Comparison of ENCODE assay signal across 32 cellular contexts in genomic region chr9:130114741-130115140, GRCh38. TPM values are rescaled to one million over a fixed set of nuclear protein-coding genes. Genes with fewer than 3 reads are reported as not detected.
DNase-seq lines count a peak whose midpoint lies in the region; ATAC-seq, FAIRE-seq and TF ChIP-seq lines count a peak whose summit lies in the region.
"Had no signal": no experiment of that assay in that cellular context is flagged by ENCODE, and none has a peak within 500 bp of the region (broad histone marks: within the 10 kb centered on the region; RNA-seq: fewer than 3 reads in every experiment).

No MANE protein-coding gene starts in this region.

- H3K9me3 ChIP-seq in astrocyte (ENCODE audit: insufficient read depth, low read depth, low read length) (no peaks in the 10 kb centered on the region), sigmoid colon (no peaks in the 10 kb centered on the region)
- H3K9me3 ChIP-seq: adrenal gland, BE2C, heart left ventricle, SK-N-SH, tibial nerve had no signal

- H3K4me3 ChIP-seq in astrocyte (ENCODE audit: insufficient read depth, low read depth, low read length), result no peak overlapping the region
- no peak overlapping the region for H3K4me3 ChIP-seq in sigmoid colon
- H3K4me3 ChIP-seq: adrenal gland, GM12878, heart left ventricle, tibial nerve had no signal

- H3K27me3 Mint-ChIP-seq in HFFc6 (ENCODE audit: insufficient read depth) (peaks cover 2% of the 10 kb centered on the region; the same call in 1 of the 2 replicates), astrocyte (ENCODE audit: low read depth, unreplicated experiment) (no peaks in the 10 kb centered on the region)
- H3K27me3 Mint-ChIP-seq: naive B cell had no signal

- H3K27ac ChIP-seq in astrocyte (ENCODE audit: low read depth, low read length), result no peak overlapping the region
- H3K27ac ChIP-seq in sigmoid colon, result peak overlapping the region; percentile 51 to 90 (median 89)
- H3K27ac ChIP-seq: adrenal gland, tibial nerve had no signal

- H4K20me1 ChIP-seq in astrocyte (ENCODE audit: insufficient read depth, low read length), result no peaks in the 10 kb centered on the region

- TF ChIP-seq EP300 in sigmoid colon (IDR thresholded peaks at IDR 0.05), result peak in 1 of 4 donors; percentile 48

- H3K79me2 ChIP-seq in astrocyte (ENCODE audit: insufficient read depth, low read length), result no peaks in the 10 kb centered on the region

- H3K27ac Mint-ChIP-seq in HFFc6 (peak overlapping the region; percentile 31; the same call in 1 of the 2 replicates), astrocyte (ENCODE audit: unreplicated experiment) (peak overlapping the region; percentile 84)
- H3K27ac Mint-ChIP-seq: activated naive CD4-positive, alpha-beta T cell treated with anti-CD3 and anti-CD28 coated beads for 36 hours; activated T-helper 1 cell treated with anti-CD3 and anti-CD28 coated beads, Interleukin-12 subunit alpha, Interleukin-12 subunit beta, Interleukin-2, Interleukin-4 antibody, amounts not matched to agents 30 ng/mL and 10 ng/mL and 1 ng/mL, durations not matched to agents 14 hours and 24 hours and 36 hours; CD8-positive, alpha-beta T cell; T-helper 1 cell treated with Interleukin-12 subunit alpha and Interleukin-12 subunit beta and Interleukin-4 antibody, amounts not matched to agents 30 μg/mL and 1 μg/mL, for 36 hours had no signal

- H3K36me3 ChIP-seq in astrocyte (ENCODE audit: insufficient read depth, low read length), result peaks cover 7% of the 10 kb centered on the region
- H3K36me3 ChIP-seq in sigmoid colon, result no peaks in the 10 kb centered on the region

- H3K4me1 Mint-ChIP-seq in HFFc6 (ENCODE audit: low read depth) (peaks cover 42% of the 10 kb centered on the region), astrocyte (ENCODE audit: low read depth, unreplicated experiment) (peaks cover 43% of the 10 kb centered on the region)
- H3K4me1 Mint-ChIP-seq: naive B cell had no signal

- no peaks in the 10 kb centered on the region for H3K9me3 Mint-ChIP-seq in HFFc6
- no peaks in the 10 kb centered on the region for H3K9me3 Mint-ChIP-seq in astrocyte (ENCODE audit: unreplicated experiment)
- H3K9me3 Mint-ChIP-seq: activated naive CD4-positive, alpha-beta T cell treated with anti-CD3 and anti-CD28 coated beads for 36 hours; activated T-helper 1 cell treated with anti-CD3 and anti-CD28 coated beads, Interleukin-12 subunit alpha, Interleukin-12 subunit beta, Interleukin-2, Interleukin-4 antibody, amounts not matched to agents 30 ng/mL and 10 ng/mL and 1 ng/mL, durations not matched to agents 14 hours and 24 hours and 36 hours; CD8-positive, alpha-beta T cell; naive B cell; T-helper 1 cell treated with Interleukin-12 subunit alpha and Interleukin-12 subunit beta and Interleukin-4 antibody, amounts not matched to agents 30 μg/mL and 1 μg/mL, for 36 hours had no signal

- H3K27me3 ChIP-seq in astrocyte (ENCODE audit: insufficient read depth, low read length) (no peaks in the 10 kb centered on the region), sigmoid colon (no peaks in the 10 kb centered on the region)
- H3K27me3 ChIP-seq: adrenal gland, BE2C, heart left ventricle, tibial nerve had no signal

- DNase-seq in HFFc6, result no peak
- peak; percentile 52 for DNase-seq in astrocyte (ENCODE audit: low read depth)
- peak; percentile 61 for DNase-seq in fibroblast of peridontal ligament (ENCODE audit: extremely low read depth)
- DNase-seq in sigmoid colon, result no peak
- no peak for DNase-seq in NCI-H1048 (lab: John Stamatoyannopoulos, UW)
- DNase-seq: ACHN; activated CD4-positive, alpha-beta T cell treated with anti-CD3 and anti-CD28 coated beads, Interleukin-2, amount 50 U/mL, for 48 hours; activated CD4-positive, CD25-positive, alpha-beta regulatory T cell treated with anti-CD3 and anti-CD28 coated beads, Interleukin-2, amount 50 U/mL, for 72 hours; activated CD8-positive, alpha-beta memory T cell treated with anti-CD3 and anti-CD28 coated beads, Interleukin-2, amount 50 U/mL, for 4 hours; activated naive CD4-positive, alpha-beta T cell treated with anti-CD3 and anti-CD28 coated beads for 36 hours; adrenal gland; BE2C; CD8-positive, alpha-beta T cell; DMS153; heart left ventricle; kidney; left ventricle myocardium superior; naive B cell; NCI-H1092; NCI-H187 treated with DMSO at 0.1 percent for 48 hours; NCI-H524 treated with DMSO at 0.1 percent for 48 hours; SK-N-SH; stimulated activated CD4-positive, alpha-beta T cell treated with anti-CD3 and anti-CD28 coated beads, Interleukin-4, amount 100 ng/mL, for 24 hours had no signal

- FAIRE-seq in astrocyte (lab: Jason Lieb, UNC), result no peak
- FAIRE-seq: kidney had no signal

- H2AFZ ChIP-seq in astrocyte (ENCODE audit: low read depth, low read length), result no peak overlapping the region

- no peak for ATAC-seq in GM21825 (IDR thresholded peaks at IDR 0.05; ENCODE audit: unreplicated experiment)
- ATAC-seq in GM21529 (IDR thresholded peaks at IDR 0.05; ENCODE audit: unreplicated experiment), result no peak
- ATAC-seq in HG03135 (IDR thresholded peaks at IDR 0.05; ENCODE audit: unreplicated experiment), result no peak
- ATAC-seq: CD8-positive, alpha-beta T cell; GM12878; heart left ventricle; left ventricle myocardium superior; Right ventricle myocardium inferior; sciatic nerve had no signal

- no peak overlapping the region for H3K4me2 ChIP-seq in astrocyte (ENCODE audit: low read length)
- H3K4me2 ChIP-seq: SK-N-SH had no signal

- H3K4me3 Mint-ChIP-seq in HFFc6, result no peak overlapping the region
- H3K4me3 Mint-ChIP-seq in astrocyte (ENCODE audit: unreplicated experiment), result no peak overlapping the region
- H3K4me3 Mint-ChIP-seq: activated naive CD4-positive, alpha-beta T cell treated with anti-CD3 and anti-CD28 coated beads for 36 hours; activated T-helper 1 cell treated with anti-CD3 and anti-CD28 coated beads, Interleukin-12 subunit alpha, Interleukin-12 subunit beta, Interleukin-2, Interleukin-4 antibody, amounts not matched to agents 30 ng/mL and 10 ng/mL and 1 ng/mL, durations not matched to agents 14 hours and 24 hours and 36 hours; CD8-positive, alpha-beta T cell; naive B cell; T-helper 1 cell treated with Interleukin-12 subunit alpha and Interleukin-12 subunit beta and Interleukin-4 antibody, amounts not matched to agents 30 μg/mL and 1 μg/mL, for 36 hours had no signal

- TF ChIP-seq CTCF in HFFc6 (IDR thresholded peaks at IDR 0.05) (no peak), astrocyte (IDR thresholded peaks at IDR 0.05; ENCODE audit: insufficient read depth, low read depth, low read length) (no peak), sigmoid colon (IDR thresholded peaks at IDR 0.05) (no peak)

- H3K4me1 ChIP-seq in astrocyte (ENCODE audit: insufficient read depth, low read length) (peaks cover 35% of the 10 kb centered on the region), sigmoid colon (peaks cover 0 to 100% (median 80%) of the 10 kb centered on the region in 4 donors)

- H3K9ac ChIP-seq in astrocyte (ENCODE audit: low read length), result no peak overlapping the region
- H3K9ac ChIP-seq: SK-N-SH had no signal

- intact Hi-C loops in sigmoid colon (cut with DNase I), result loop anchor here (5.0 to 10.0 kb wide), 2 partner anchors 78 to 330 kb away; partner anchors contain the start of gene ASS1

- no peak for TF ChIP-seq POLR2A in sigmoid colon (IDR thresholded peaks at IDR 0.05)

- H3K36me3 Mint-ChIP-seq in HFFc6 (ENCODE audit: low read depth) (peaks cover 29% of the 10 kb centered on the region), astrocyte (ENCODE audit: low read depth, unreplicated experiment) (peaks cover 13% of the 10 kb centered on the region)

RNA-seq across cellular contexts. Expression of gene NCS1, which starts 57.5 kb away (rescaled TPM):
- total RNA-seq in HFFc6 (2021; fragmentation: NEBNext Ultra II Directional; extraction: Animal tissue kit (Norgen Biotek cat#: 25700)), result 100 to 1,000 TPM in 4 of 6 experiments, 10 to 100 TPM in 2; 96.5 to 108 (median 104) TPM
- total RNA-seq in astrocyte (119 and 126 TPM in 2 replicates), sigmoid colon (100 to 1,000 TPM in 1 of 4 donors, 10 to 100 TPM in 3; 78.5 to 133 (median 96.9) TPM)
- 1 to 10 TPM in 2 of 3 donors, under 1 TPM in 1; 0.69 to 8.9 (median 4.2) TPM for polyA plus RNA-seq in sigmoid colon

Comparison
In these comparisons a context has a peak if more than half of its experiments do, and no peak if none do; other contexts are left out.
1. DNase-seq: peak in astrocyte (single experiment) and fibroblast of peridontal ligament (single experiment); none in HFFc6 (single experiment), sigmoid colon (single experiment) and NCI-H1048 (single experiment).